Comparison of ENCODE assay signal across 25 cellular contexts in the genomic region with DNA sequence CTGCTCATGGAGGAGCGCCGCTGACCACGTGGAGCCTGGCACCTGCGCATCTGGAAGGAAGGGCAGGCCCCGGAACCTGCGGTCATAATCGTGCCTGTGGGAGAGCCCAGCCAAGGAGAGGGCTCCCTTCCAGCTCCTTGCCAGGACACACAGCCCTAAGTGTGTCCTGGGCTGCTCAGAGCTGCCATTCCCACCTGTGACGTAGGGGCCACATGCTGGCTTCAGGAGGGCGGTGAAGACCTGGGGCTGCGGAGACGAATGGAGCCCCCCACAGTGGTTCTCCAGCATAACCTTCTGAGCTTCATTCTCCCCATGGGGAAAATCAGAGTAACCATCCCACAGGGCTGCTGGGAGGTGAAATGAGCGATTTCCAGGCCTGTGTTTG.
DNase-seq lines count a peak whose midpoint lies in the region; ATAC-seq, FAIRE-seq and TF ChIP-seq lines count a peak whose summit lies in the region.
"Had no signal": no experiment of that assay in that cellular context is flagged by ENCODE, and none has a peak within 500 bp of the region (broad histone marks: within the 10 kb centered on the region; RNA-seq: fewer than 3 reads in every experiment).

No MANE protein-coding gene starts in this region.

- WGBS in H1 (ENCODE audit: extremely low coverage in 1 of 2, insufficient coverage in 1 of 2, insufficient read length in 1 of 2, insufficient replicate concordance in 2 of 2, low coverage in 1 of 2, low lambda C conversion rate in 2 of 2, missing lambda C conversion rate in 1 of 2), 2 experiments = 90% methylated on average over 12 of the region's 12 CpGs; no CpG with 5 or more reads in 1 of the 2 experiments
- no CpG with 5 or more reads among the region's 12 CpGs for WGBS in neuronal stem cell (ENCODE audit: extremely low coverage in 2 of 2, insufficient read length in 2 of 2, insufficient replicate concordance in 1 of 2), 2 donors

- H3K27ac ChIP-seq in BLaER1 (peak overlapping the region; percentile 66), H1 (ENCODE audit: low read depth, low read length) (no peak overlapping the region), neuronal stem cell (replicated peaks; ENCODE audit: low read length) (no peak overlapping the region)
- H3K27ac ChIP-seq: testis had no signal

- TF ChIP-seq RAD21 in H1 (IDR thresholded peaks at IDR 0.05 in 1 of 2, conservative IDR thresholded peaks at IDR 0.05 in 1 of 2; ENCODE audit: low read depth in 2 of 2, low read length in 2 of 2) = no peak

- no peak overlapping the region for H2BK5ac ChIP-seq in H1 (ENCODE audit: low read depth, low read length)
- no peak overlapping the region for H2BK5ac ChIP-seq in neuronal stem cell (ENCODE audit: low read length)

- H3K23me2 ChIP-seq in H1 (ENCODE audit: low read depth, low read length) = no peaks in the 10 kb centered on the region

- no peak overlapping the region for H3K56ac ChIP-seq in H1 (replicated peaks; ENCODE audit: insufficient read length, low read depth, low read length)

- H3K4me3 ChIP-seq in BLaER1 = peak overlapping the region; percentile 38; the same call in 1 of the 2 replicates
- no peak overlapping the region for H3K4me3 ChIP-seq in H1 (ENCODE audit: extremely low read depth in 1 of 4, insufficient read depth in 2 of 4, low read depth in 3 of 4, low read length in 4 of 4)
- H3K4me3 ChIP-seq in neuronal stem cell (ENCODE audit: low read length in 2 of 2) = no peak overlapping the region
- H3K4me3 ChIP-seq: testis had no signal

- H3K23ac ChIP-seq in H1 (ENCODE audit: insufficient read length) (no peak overlapping the region), neuronal stem cell (ENCODE audit: low read depth, low read length, poor library complexity) (no peak overlapping the region)

- ATAC-seq in HG03565 (IDR thresholded peaks at IDR 0.05; ENCODE audit: unreplicated experiment) (peak; percentile 1), HG02981 (IDR thresholded peaks at IDR 0.05; ENCODE audit: unreplicated experiment) (no peak)
- ATAC-seq: activated T-helper 17 cell treated with anti-CD3 and anti-CD28 coated beads, Interleukin-2, amount 50 U/mL, for 72 hours; HCT116; stimulated activated effector memory CD8-positive, alpha-beta T cell treated with anti-CD3 and anti-CD28 coated beads, Interleukin-12 subunit alpha, Interleukin-12 subunit beta, amount 100 ng/mL, for 72 hours; T-cell had no signal

- TF ChIP-seq EP300 in H1 (IDR thresholded peaks at IDR 0.05; ENCODE audit: borderline replicate concordance in 1 of 2, low read depth in 2 of 2, low read length in 2 of 2) = no peak

- H3K79me1 ChIP-seq in H1 (ENCODE audit: low read depth, low read length) (no peaks in the 10 kb centered on the region), neuronal stem cell (ENCODE audit: low read depth, low read length) (no peaks in the 10 kb centered on the region)

- H3K27me3 ChIP-seq in BLaER1 = no peaks in the 10 kb centered on the region
- H3K27me3 ChIP-seq in H1 (replicated peaks in 1 of 4; ENCODE audit: control insufficient read depth in 3 of 4, extremely low read depth in 1 of 4, insufficient read depth in 3 of 4, low read length in 3 of 4) = no peaks in the 10 kb centered on the region; a peak in 2 of 7 replicates
- peaks cover 0 to 2% (median 0%) of the 10 kb centered on the region in 3 experiments for H3K27me3 ChIP-seq in neuronal stem cell (ENCODE audit: control insufficient read depth in 3 of 3, insufficient read depth in 3 of 3, low read depth in 1 of 3, low read length in 3 of 3)
- H3K27me3 ChIP-seq: testis had no signal

- no peak overlapping the region for H3K14ac ChIP-seq in H1 (ENCODE audit: insufficient read length)
- no peak overlapping the region for H3K14ac ChIP-seq in neuronal stem cell (ENCODE audit: low read length)

- H4K20me1 ChIP-seq in BLaER1 (no peaks in the 10 kb centered on the region), H1 (replicated peaks in 1 of 2; ENCODE audit: control insufficient read depth in 1 of 2, insufficient read depth in 2 of 2, low read length in 2 of 2) (no peaks in the 10 kb centered on the region)

- H3K4me1 ChIP-seq in BLaER1 (peaks cover 48% of the 10 kb centered on the region), H1 (replicated peaks in 1 of 4; ENCODE audit: control insufficient read depth in 3 of 4, insufficient read depth in 4 of 4, low read length in 3 of 4) (peaks cover 0 to 8% (median 6%) of the 10 kb centered on the region in 4 experiments; a peak in 3 of 7 replicates), neuronal stem cell (ENCODE audit: control insufficient read depth in 2 of 2, insufficient read depth in 1 of 2, low read depth in 1 of 2, low read length in 2 of 2) (peaks cover 0 to 5% of the 10 kb centered on the region in 2 donors)
- H3K4me1 ChIP-seq: testis had no signal

- H3K36me3 ChIP-seq in BLaER1 (no peaks in the 10 kb centered on the region), H1 (ENCODE audit: control insufficient read depth in 2 of 4, insufficient read depth in 4 of 4, low read length in 3 of 4) (no peaks in the 10 kb centered on the region), neuronal stem cell (replicated peaks in 1 of 2; ENCODE audit: control insufficient read depth in 2 of 2, insufficient read depth in 2 of 2, low read length in 2 of 2) (no peaks in the 10 kb centered on the region)

- TF ChIP-seq CTCF in H1 (IDR thresholded peaks at IDR 0.05; ENCODE audit: control extremely low read depth in 1 of 3, insufficient read depth in 1 of 3, low read depth in 1 of 3, low read length in 3 of 3) = no peak

- no peak overlapping the region for H3K18ac ChIP-seq in H1 (ENCODE audit: extremely low read depth, low read length)
- H3K18ac ChIP-seq in neuronal stem cell (ENCODE audit: low read length) = peak overlapping the region; percentile 24

- no peak overlapping the region for H2BK20ac ChIP-seq in H1 (ENCODE audit: low read length)

- CTCF ChIA-PET in H1 (lab: Charles Lee; ENCODE audit: partially characterized antibody) = interaction anchor here (1.0 to 1.6 kb wide), 4 partner anchors 12 to 226 kb away, joined by 3 to 5 read pairs (median 3); no protein-coding TSS in a partner anchor

- H2BK12ac ChIP-seq in H1 (ENCODE audit: low read depth, low read length) (0 out of 2 replicates have a peak overlapping the region, but pooled peaks have one; percentile 68), neuronal stem cell (ENCODE audit: low read length) (no peak overlapping the region)

- H3K4me2 ChIP-seq in BLaER1 (peak overlapping the region; percentile 93), H1 (ENCODE audit: insufficient read depth in 1 of 2, low read depth in 2 of 2, low read length in 2 of 2) (no peak overlapping the region), neuronal stem cell (ENCODE audit: insufficient read depth, low read length, poor library complexity, severe bottlenecking) (no peak overlapping the region)

- FAIRE-seq in H1 (lab: Jason Lieb, UNC) = no peak
- FAIRE-seq: frontal cortex, islet of Langerhans had no signal

- H3K9ac ChIP-seq in BLaER1 (peak overlapping the region; percentile 57; the same call in 1 of the 2 replicates), H1 (replicated peaks in 1 of 4; ENCODE audit: extremely low read depth in 1 of 4, low read depth in 3 of 4, low read length in 3 of 4) (no peak overlapping the region), neuronal stem cell (ENCODE audit: low read depth, low read length, poor library complexity) (no peak overlapping the region)

- H4K8ac ChIP-seq in H1 (ENCODE audit: extremely low read depth, insufficient read depth, low read length) (no peak overlapping the region), neuronal stem cell (ENCODE audit: low read depth, low read length) (no peak overlapping the region)

- no peak for DNase-seq in H1 (ENCODE audit: low read depth in 1 of 2, low spot score in 2 of 2)
- DNase-seq in neuronal stem cell (ENCODE audit: low spot score) = no peak
- no peak for DNase-seq in NCI-H510A treated with DMSO at 0.1 percent for 48 hours (lab: John Stamatoyannopoulos, UW)
- no peak for DNase-seq in activated CD4-positive, CD25-positive, alpha-beta regulatory T cell treated with anti-CD3 and anti-CD28 coated beads, Interleukin-2, amount 50 U/mL, for 72 hours
- DNase-seq: activated naive CD8-positive, alpha-beta T cell treated with anti-CD3 and anti-CD28 coated beads for 36 hours; CD8-positive, alpha-beta memory T cell; effector CD8-positive, alpha-beta T cell; erythroblast; hypothalamus; Kasumi-1; natural killer cell; NCI-H1048; NCI-H187; NCI-H774; SHP77 treated with DMSO at 0.1 percent for 48 hours; testis had no signal

- H3K4ac ChIP-seq in H1 (replicated peaks; ENCODE audit: insufficient read length, low read depth, low read length) (no peak overlapping the region), neuronal stem cell (ENCODE audit: low read length) (no peak overlapping the region)

- H3K9me3 ChIP-seq in BLaER1 (no peaks in the 10 kb centered on the region), H1 (ENCODE audit: insufficient read depth in 2 of 2, low read depth in 1 of 2, low read length in 1 of 2) (no peaks in the 10 kb centered on the region), neuronal stem cell (replicated peaks in 1 of 2; ENCODE audit: control insufficient read depth in 2 of 2, insufficient read depth in 1 of 2, low read depth in 1 of 2, low read length in 2 of 2) (no peaks in the 10 kb centered on the region)
- H3K9me3 ChIP-seq: testis had no signal

- no peak for TF ChIP-seq POLR2A in H1 (IDR thresholded peaks at IDR 0.05; ENCODE audit: control extremely low read depth in 1 of 2, low read depth in 2 of 2, low read length in 2 of 2)

- no peak overlapping the region for H2AFZ ChIP-seq in H1 (ENCODE audit: low read length)
- no peak overlapping the region for H2AFZ ChIP-seq in neuronal stem cell (ENCODE audit: low read length)

- POLR2A ChIA-PET in H1 (lab: Charles Lee; ENCODE audit: partially characterized antibody) = interaction anchor here (0.6 kb wide), 1 partner anchor 292 kb away, joined by 3 read pairs; no protein-coding TSS in a partner anchor

- no peak overlapping the region for H4K5ac ChIP-seq in H1 (ENCODE audit: insufficient read length, low read depth, low read length)

- H2BK120ac ChIP-seq in H1 (replicated peaks; ENCODE audit: low read depth, low read length) = no peak overlapping the region
- H2BK120ac ChIP-seq in neuronal stem cell (ENCODE audit: low read depth, low read length) = no peak overlapping the region

- H4K91ac ChIP-seq in H1 (replicated peaks; ENCODE audit: insufficient read length, low read length) = no peak overlapping the region
- H4K91ac ChIP-seq in neuronal stem cell (ENCODE audit: low read depth, low read length, poor library complexity) = no peak overlapping the region

- H2BK15ac ChIP-seq in H1 (ENCODE audit: low read length) (no peak overlapping the region), neuronal stem cell (ENCODE audit: low read length) (no peak overlapping the region)

- no peak overlapping the region for H2AK5ac ChIP-seq in H1 (ENCODE audit: low read depth, low read length)
- H2AK5ac ChIP-seq in neuronal stem cell (ENCODE audit: low read depth, low read length) = no peak overlapping the region

- no peaks in the 10 kb centered on the region for H3K79me2 ChIP-seq in H1 (ENCODE audit: control insufficient read depth in 1 of 2, insufficient read depth in 2 of 2, low read length in 2 of 2)

TF ChIP-seq in H1, 55 proteins besides CTCF, POLR2A, EP300 and RAD21 (continues in another document):
- no peak for TF ChIP-seq POLR2AphosphoS5 (IDR thresholded peaks at IDR 0.05; ENCODE audit: low read depth, low read length)
- TF ChIP-seq FOSL1 (IDR thresholded peaks at IDR 0.05; ENCODE audit: insufficient read depth, low read depth, low read length) = no peak
- TF ChIP-seq CEBPB (IDR thresholded peaks at IDR 0.05; ENCODE audit: low read depth, low read length) = no peak
